ENCODE assay signal across 1 cellular context in the genomic region with DNA sequence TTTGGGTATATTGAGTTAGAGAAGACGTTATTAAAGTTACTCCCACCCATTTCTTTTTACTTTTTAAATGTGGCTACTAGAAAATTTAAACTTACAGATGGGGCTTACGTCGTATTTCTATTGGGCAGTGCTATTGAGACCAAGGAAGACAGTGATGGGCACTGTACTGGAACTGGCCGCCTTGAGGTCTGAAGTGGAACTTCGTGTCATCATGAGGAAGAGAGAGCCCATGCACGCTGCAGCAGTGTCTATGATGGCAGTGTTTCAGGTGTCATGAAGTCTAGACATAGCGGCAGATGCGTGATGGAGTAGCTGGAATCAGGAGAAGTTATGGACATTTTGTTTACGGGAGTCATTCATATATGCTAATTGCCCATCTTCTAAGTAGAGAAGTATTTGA.
TF ChIP-seq lines count a peak whose summit lies in the region.

No MANE protein-coding gene starts in this region.

TF ChIP-seq in H1, 55 proteins besides CTCF, POLR2A, EP300 and RAD21 (continued from another document):
- TF ChIP-seq, protein P1, sequence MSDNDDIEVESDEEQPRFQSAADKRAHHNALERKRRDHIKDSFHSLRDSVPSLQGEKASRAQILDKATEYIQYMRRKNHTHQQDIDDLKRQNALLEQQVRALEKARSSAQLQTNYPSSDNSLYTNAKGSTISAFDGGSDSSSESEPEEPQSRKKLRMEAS (IDR thresholded peaks at IDR 0.05): no peak
- no peak for TF ChIP-seq ASH2L (IDR thresholded peaks at IDR 0.05; ENCODE audit: low read length)
- no peak for TF ChIP-seq SP1 (IDR thresholded peaks at IDR 0.05; ENCODE audit: low read depth, low read length)
- TF ChIP-seq EGR1 (IDR thresholded peaks at IDR 0.05; ENCODE audit: borderline replicate concordance, low read depth, low read length): no peak
- TF ChIP-seq HDAC2 (IDR thresholded peaks at IDR 0.05; ENCODE audit: borderline replicate concordance in 1 of 2, low read depth in 2 of 2, low read length in 2 of 2): no peak
- no peak for TF ChIP-seq TEAD4 (IDR thresholded peaks at IDR 0.05; ENCODE audit: low read depth, low read length)
- TF ChIP-seq RNF2 (IDR thresholded peaks at IDR 0.05; ENCODE audit: borderline replicate concordance, low read depth, low read length, missing control alignments, poor library complexity, severe bottlenecking): no peak
- TF ChIP-seq KDM5A (IDR thresholded peaks at IDR 0.05; ENCODE audit: low read length): no peak
- TF ChIP-seq JUND (IDR thresholded peaks at IDR 0.05; ENCODE audit: low read length): no peak
